In the genomic region with DNA sequence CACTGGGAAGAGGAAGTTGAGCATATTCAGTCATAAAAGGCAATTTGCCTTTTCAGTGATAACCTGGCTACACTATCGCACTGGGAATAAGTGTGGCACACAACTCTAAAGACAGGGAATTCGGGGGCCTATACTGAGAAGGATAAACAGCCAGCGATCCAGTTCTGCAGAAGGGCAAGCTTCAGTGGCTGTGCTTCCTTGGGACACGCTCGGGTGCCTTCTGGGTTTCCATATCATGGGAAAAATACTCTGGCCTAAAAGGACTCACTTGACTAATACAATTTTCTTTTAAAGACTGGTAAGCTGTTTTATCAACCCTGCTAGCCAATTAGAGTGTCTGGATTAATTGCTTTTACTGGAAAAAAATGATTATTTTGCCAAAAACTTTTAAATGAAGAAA, we compare ENCODE assay signal across 29 cellular contexts. TPM values are rescaled to one million over a fixed set of nuclear protein-coding genes. Genes with fewer than 3 reads are reported as not detected.
"Had no signal": no experiment of that assay in that cellular context is flagged by ENCODE, and none has a peak within 500 bp of the region (broad histone marks: within the 10 kb centered on the region; RNA-seq: fewer than 3 reads in every experiment).

No MANE protein-coding gene starts in this region.

- H3K4me3 ChIP-seq: ascending aorta, breast epithelium, cardiac muscle cell, coronary artery, dorsolateral prefrontal cortex, esophagus muscularis mucosa, gastrocnemius medialis had no signal

- H3K9me3 ChIP-seq: ascending aorta, breast epithelium, esophagus muscularis mucosa, gastrocnemius medialis had no signal

- H3K36me3 ChIP-seq: ascending aorta, breast epithelium, cardiac muscle cell, esophagus muscularis mucosa, gastrocnemius medialis had no signal

- H3K4me1 ChIP-seq: ascending aorta, breast epithelium, esophagus muscularis mucosa, gastrocnemius medialis had no signal

- H3K27ac ChIP-seq: ascending aorta, breast epithelium, cardiac muscle cell, coronary artery, dorsolateral prefrontal cortex, esophagus muscularis mucosa, foreskin keratinocyte, gastrocnemius medialis had no signal

- ATAC-seq: activated CD4-positive, alpha-beta T cell treated with anti-CD3 and anti-CD28 coated beads for 36 hours; activated CD8-positive, alpha-beta T cell treated with anti-CD3 and anti-CD28 coated beads, Interleukin-2, amount 10 ng/mL, durations not matched to agents 7 days and 5 days; activated naive CD4-positive, alpha-beta T cell treated with anti-CD3 and anti-CD28 coated beads, Interleukin-2, amount 50 U/mL, for 72 hours; activated T-cell treated with anti-CD3 and anti-CD28 coated beads, Interleukin-2, amount 50 U/mL, for 72 hours; foreskin keratinocyte; gastrocnemius medialis had no signal

- H3K27me3 ChIP-seq: ascending aorta, breast epithelium, dorsolateral prefrontal cortex, esophagus muscularis mucosa, foreskin keratinocyte, gastrocnemius medialis had no signal

- DNase-seq: activated CD4-positive, alpha-beta memory T cell treated with anti-CD3 and anti-CD28 coated beads for 36 hours; activated CD4-positive, alpha-beta T cell treated with anti-CD3 and anti-CD28 coated beads for 36 hours; activated CD4-positive, alpha-beta T cell treated with anti-CD3 and anti-CD28 coated beads, Interleukin-2, amount 10 ng/mL, durations not matched to agents 24 days and 14 days; activated CD4-positive, CD25-positive, alpha-beta regulatory T cell; activated CD4-positive, CD25-positive, alpha-beta regulatory T cell treated with anti-CD3 and anti-CD28 coated beads, Interleukin-2, amount 50 U/mL, for 72 hours; activated CD8-positive, alpha-beta memory T cell treated with anti-CD3 and anti-CD28 coated beads, Interleukin-2, amount 50 U/mL, for 48 hours; activated CD8-positive, alpha-beta T cell treated with anti-CD3 and anti-CD28 coated beads, Interleukin-2, amount 10 ng/mL, durations not matched to agents 7 days and 5 days; activated gamma-delta T cell; activated naive CD4-positive, alpha-beta T cell; activated naive CD4-positive, alpha-beta T cell treated with anti-CD3 and anti-CD28 coated beads, Interleukin-2, amount 10 ng/mL, durations not matched to agents 7 days and 5 days; activated naive CD8-positive, alpha-beta T cell treated with anti-CD3 and anti-CD28 coated beads, Interleukin-2, amount 10 ng/mL, durations not matched to agents 7 days and 5 days; activated T-cell treated with anti-CD3 and anti-CD28 coated beads for 4 hours; activated T-cell treated with anti-CD3 and anti-CD28 coated beads, Interleukin-2, amount 50 U/mL, for 24 hours; activated T-cell treated with anti-CD3 and anti-CD28 coated beads, Interleukin-2, amount 50 U/mL, for 72 hours; dorsolateral prefrontal cortex; effector memory CD4-positive, alpha-beta T cell; endodermal cell; erythroblast; foreskin keratinocyte; gastrocnemius medialis; head of caudate nucleus; T-helper 2 cell had no signal

RNA-seq across cellular contexts. Expression of gene TENM3, which starts 58.5 kb away (rescaled TPM):
- total RNA-seq: activated CD4-positive, alpha-beta memory T cell treated with anti-CD3 and anti-CD28 coated beads for 36 hours; activated CD4-positive, alpha-beta T cell treated with anti-CD3 and anti-CD28 coated beads for 36 hours; activated CD4-positive, alpha-beta T cell treated with anti-CD3 and anti-CD28 coated beads, Interleukin-2, amount 10 ng/mL, durations not matched to agents 24 days and 14 days; activated CD8-positive, alpha-beta T cell treated with anti-CD3 and anti-CD28 coated beads, Interleukin-2, amount 10 ng/mL, durations not matched to agents 7 days and 5 days; activated naive CD4-positive, alpha-beta T cell treated with anti-CD3 and anti-CD28 coated beads, Interleukin-2, amount 50 U/mL, for 72 hours; activated naive CD8-positive, alpha-beta T cell treated with anti-CD3 and anti-CD28 coated beads, Interleukin-2, amount 10 ng/mL, durations not matched to agents 7 days and 5 days; T-helper 1 cell treated with Interleukin-12 subunit alpha and Interleukin-12 subunit beta and Interleukin-4 antibody, amounts not matched to agents 30 ng/mL and 1 ng/mL, for 36 hours had no signal
